In the genomic region with DNA sequence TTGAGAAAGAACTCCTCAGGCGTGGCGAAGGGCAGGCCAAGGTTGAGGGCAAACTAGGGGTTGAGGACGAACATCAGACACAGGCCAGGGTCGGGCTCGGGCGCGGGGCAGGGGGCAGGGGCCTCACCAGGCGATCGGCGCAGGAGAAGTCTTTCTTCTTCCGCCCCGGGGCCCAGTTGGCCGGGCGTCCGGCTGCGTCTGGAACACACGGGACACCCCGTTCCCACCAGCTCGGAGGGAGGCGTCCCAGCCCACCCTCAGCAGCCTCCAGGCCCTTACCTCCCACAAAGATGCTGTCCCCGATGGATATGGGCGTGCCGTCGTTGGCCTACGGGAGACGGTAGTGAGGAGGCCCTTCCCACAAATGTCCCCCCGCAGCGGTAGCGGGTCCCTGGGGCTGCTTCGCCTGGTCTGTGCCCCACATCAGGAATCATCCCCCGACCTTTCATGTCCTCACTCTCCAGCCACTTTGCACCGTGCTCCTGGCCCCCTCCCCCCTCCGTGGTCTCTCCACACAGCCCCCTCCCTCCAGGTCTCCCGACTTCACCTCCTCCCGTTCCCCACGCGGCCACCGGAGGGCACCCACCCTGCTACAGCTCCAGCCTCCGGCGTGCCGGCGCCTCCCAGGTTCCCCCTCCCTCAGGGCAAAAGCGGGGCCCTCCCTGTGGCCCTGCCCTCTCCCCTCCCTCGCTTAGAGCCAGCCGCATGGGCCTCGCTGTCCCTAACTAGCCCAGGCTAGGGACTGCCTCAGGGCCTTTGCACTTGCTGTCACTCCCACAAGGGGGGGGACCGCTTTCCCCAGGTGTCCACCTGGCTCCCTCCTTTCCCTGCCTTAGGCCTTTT, we compare ENCODE assay signal across 11 cellular contexts. TPM values are rescaled to one million over a fixed set of nuclear protein-coding genes. Genes with fewer than 3 reads are reported as not detected.
DNase-seq lines count a peak whose midpoint lies in the region; ATAC-seq, FAIRE-seq and TF ChIP-seq lines count a peak whose summit lies in the region.
"Had no signal": no experiment of that assay in that cellular context is flagged by ENCODE, and none has a peak within 500 bp of the region (broad histone marks: within the 10 kb centered on the region; RNA-seq: fewer than 3 reads in every experiment).

No MANE protein-coding gene starts in this region.

- TF ChIP-seq POLR2A in HepG2 (IDR thresholded peaks at IDR 0.05; ENCODE audit: insufficient read depth in 1 of 2, low read depth in 2 of 2, low read length in 2 of 2): no peak

- peaks cover 25% of the 10 kb centered on the region for H3K4me1 ChIP-seq in BE2C
- peaks cover 29% of the 10 kb centered on the region for H3K4me1 ChIP-seq in HepG2 (ENCODE audit: insufficient read depth, low read length)

- H3K27me3 ChIP-seq in BE2C: no peaks in the 10 kb centered on the region
- no peaks in the 10 kb centered on the region; a peak in 1 of 5 replicates for H3K27me3 ChIP-seq in HepG2 (ENCODE audit: control insufficient read depth in 1 of 2, insufficient read depth in 2 of 2, low read length in 2 of 2)

- POLR2A ChIA-PET in WTC11 (lab: Charles Lee) (interaction anchor here (0.6 kb wide), 1 partner anchor 286 kb away, joined by 4 read pairs; no protein-coding TSS in a partner anchor), HepG2 (lab: Yijun Ruan, JAX) (interaction anchor here (1.0 kb wide), 1 partner anchor 12 kb away, joined by 3 read pairs; the partner anchor contains the start of gene PTOV1)

- peaks cover 76% of the 10 kb centered on the region for H3K36me3 ChIP-seq in BE2C
- peaks cover 22 to 51% of the 10 kb centered on the region in 2 experiments for H3K36me3 ChIP-seq in HepG2 (replicated peaks in 1 of 2; ENCODE audit: control insufficient read depth in 1 of 2, insufficient read depth in 2 of 2, low read length in 2 of 2)

- TF ChIP-seq EP300 in HepG2 (IDR thresholded peaks at IDR 0.05; ENCODE audit: low read depth in 2 of 2, low read length in 2 of 2) (no peak), HepG2 (CRISPR knock-in tag; IDR thresholded peaks at IDR 0.05; ENCODE audit: borderline replicate concordance) (no peak)

- no peak overlapping the region for H2AFZ ChIP-seq in HepG2 (ENCODE audit: low read length)

- ATAC-seq in WTC11 (peak; percentile 16), HepG2 (no peak; the same call in 2 of the 3 replicates), HG02610 (IDR thresholded peaks at IDR 0.05; ENCODE audit: unreplicated experiment) (no peak), HG02798 (IDR thresholded peaks at IDR 0.05; ENCODE audit: poor library complexity, unreplicated experiment) (no peak), HG03139 (IDR thresholded peaks at IDR 0.05; ENCODE audit: unreplicated experiment) (no peak)

- H4K20me1 ChIP-seq in HepG2 (ENCODE audit: insufficient read depth, low read length): peaks cover 6% of the 10 kb centered on the region

- no peak overlapping the region for H3K27ac ChIP-seq in HepG2 (ENCODE audit: extremely low read length, insufficient read depth, low read length)

- BruUV-seq in HepG2 (replicated peaks; lab: Mats Ljungman, UMichigan): no TSS peak

- H3K4me2 ChIP-seq in HepG2 (ENCODE audit: low read depth, low read length): no peak overlapping the region

- FAIRE-seq in HepG2 (lab: Jason Lieb, UNC): no peak

- no peak overlapping the region for H3K9ac ChIP-seq in HepG2 (ENCODE audit: insufficient read depth, low read depth, low read length)

- peak; percentile 72 for DNase-seq in BE2C
- peak; percentile 83 for DNase-seq in WTC11 (ENCODE audit: low spot score)
- DNase-seq in HepG2 (ENCODE audit: low spot score): peak; percentile 31
- DNase-seq in NCI-H345 treated with DMSO at 0.1 percent for 48 hours (lab: John Stamatoyannopoulos, UW; ENCODE audit: unreplicated experiment): no peak
- DNase-seq: HCEC 1CT, T-helper 9 cell had no signal

- no peak overlapping the region for H3K4me3 Mint-ChIP-seq in WTC11

- 77% methylated on average over 21 of the region's 47 CpGs for WGBS in HepG2 (ENCODE audit: low lambda C conversion rate)

- intact Hi-C loops in HepG2 (cut with micrococcal nuclease; ENCODE audit: unreplicated experiment): no loop called here

- H3K79me2 ChIP-seq in HepG2 (ENCODE audit: insufficient read depth, low read length): peaks cover 16% of the 10 kb centered on the region

- H3K4me3 ChIP-seq in BE2C (ENCODE audit: low read depth, low read length) (no peak overlapping the region), HepG2 (replicated peaks in 1 of 3; ENCODE audit: insufficient read depth in 1 of 3, low read depth in 2 of 3, low read length in 3 of 3) (no peak overlapping the region)

- no peaks in the 10 kb centered on the region for H3K27me3 Mint-ChIP-seq in WTC11 (ENCODE audit: low read depth)

- CTCF ChIA-PET in WTC11 (lab: Charles Lee): interaction anchor here (0.6 to 1.6 kb wide), 8 partner anchors 15 to 416 kb away, joined by 3 to 4 read pairs (median 3); partner anchors contain the start of genes AKT1S1, FUZ and TBC1D17
- CTCF ChIA-PET in HepG2 (lab: Yijun Ruan, JAX; ENCODE audit: low intra/inter-chr PET ratio, low total read pairs): no interaction called here

- no peaks in the 10 kb centered on the region; the same call in 1 of the 2 replicates for H3K9me3 ChIP-seq in BE2C
- H3K9me3 ChIP-seq in HepG2 (ENCODE audit: low read length): no peaks in the 10 kb centered on the region

- no peak for TF ChIP-seq RAD21 in HepG2 (CRISPR knock-in tag; IDR thresholded peaks at IDR 0.05)

- H3K4me1 Mint-ChIP-seq in WTC11: peaks cover 34% of the 10 kb centered on the region

- TF ChIP-seq CTCF in BE2C (IDR thresholded peaks at IDR 0.05; ENCODE audit: low read depth, low read length): peak; percentile 38
- TF ChIP-seq CTCF in GM12873 (IDR thresholded peaks at IDR 0.05; ENCODE audit: insufficient read depth, low read depth, low read length, missing control alignments): peak; percentile 43
- no peak for TF ChIP-seq CTCF in WTC11 (IDR thresholded peaks at IDR 0.05)
- TF ChIP-seq CTCF in HepG2 (CRISPR knock-in tag; IDR thresholded peaks at IDR 0.05): peak; percentile 55

- peaks cover 32% of the 10 kb centered on the region for H3K36me3 Mint-ChIP-seq in WTC11

- H3K27ac Mint-ChIP-seq in WTC11: peak overlapping the region; percentile 93; the same call in 1 of the 2 replicates

- no peaks in the 10 kb centered on the region for H3K9me3 Mint-ChIP-seq in WTC11

- in situ Hi-C loops in HepG2 (cut with HindIII; ENCODE audit: extremely low pct_ligation_motif_present, low pct_unique_long_range_greater_than_20kb): no loop called here

RNA-seq across cellular contexts. Expression of gene PNKP, which starts 4.7 kb away (rescaled TPM):
- 137 TPM for polyA plus RNA-seq in BE2C (2012; ENCODE audit: insufficient read depth, insufficient read length, low read depth)
- total RNA-seq in WTC11 (2021) (133 to 146 TPM (median 142 TPM) in 3 replicates), HepG2 (2016; rRNA removed; fragmentation: Illumina TruSeq; extraction: Trizol) (12.5 and 27.1 TPM in 2 replicates)
- 15.1 and 16.6 TPM in 2 replicates for total RNA-seq in HepG2 (2016; cell fraction: cytosol; rRNA removed; fragmentation: Illumina TruSeq; extraction: Trizol; ENCODE audit: low read depth)
- total RNA-seq in HepG2 (2016; cell fraction: insoluble cytoplasmic fraction; rRNA removed; fragmentation: Illumina TruSeq; extraction: Trizol): 14.0 and 23.3 TPM in 2 replicates
- 10.4 and 12.6 TPM in 2 replicates for total RNA-seq in HepG2 (2016; cell fraction: membrane; rRNA removed; fragmentation: Illumina TruSeq; extraction: Trizol)
- total RNA-seq in HepG2 (2016; cell fraction: nucleus; rRNA removed; fragmentation: Illumina TruSeq; extraction: Trizol): 22.5 and 24.4 TPM in 2 replicates
- polyA plus RNA-seq in HepG2 (2011; rRNA removed): 12.7 and 17.0 TPM in 2 replicates
- 6.9 and 10.2 TPM in 2 replicates for polyA plus RNA-seq in HepG2 (2011; cell fraction: cytosol; rRNA removed)
- 96.1 and 104 TPM in 2 replicates for polyA plus RNA-seq in HepG2 (2011; cell fraction: nucleus; rRNA removed)
- 14.4 and 18.2 TPM in 2 replicates for polyA plus RNA-seq in HepG2 (2012)
- 6.4 and 8.2 TPM in 2 replicates for polyA plus RNA-seq in HepG2 (2016; cell fraction: cytosol; fragmentation: Illumina TruSeq; extraction: Trizol; ENCODE audit: low read depth)
- 11.5 and 13.4 TPM in 2 replicates for polyA plus RNA-seq in HepG2 (2016; cell fraction: insoluble cytoplasmic fraction; fragmentation: Illumina TruSeq; extraction: Trizol; ENCODE audit: low read depth)
- 11.3 and 40.2 TPM in 2 replicates for polyA plus RNA-seq in HepG2 (2016; cell fraction: membrane; fragmentation: Illumina TruSeq; extraction: Trizol; ENCODE audit: low read depth)
- polyA plus RNA-seq in HepG2 (2016; cell fraction: nucleus; fragmentation: Illumina TruSeq; extraction: Trizol; ENCODE audit: insufficient read depth, low read depth): 87.3 and 98.8 TPM in 2 replicates
- polyA minus RNA-seq in HepG2 (2011; rRNA and poly(A)+ RNA removed; ENCODE audit: low replicate concordance): 16.1 and 37.1 TPM in 2 replicates
- 9.8 and 10.1 TPM in 2 replicates for polyA minus RNA-seq in HepG2 (2011; cell fraction: cytosol; rRNA and poly(A)+ RNA removed)
- polyA minus RNA-seq in HepG2 (2011; cell fraction: nucleus; rRNA and poly(A)+ RNA removed): 30.5 and 40.2 TPM in 2 replicates

RNA-seq across cellular contexts. Expression of gene PTOV1, which starts 11.7 kb away (rescaled TPM):
- 252 TPM for polyA plus RNA-seq in BE2C (2012; ENCODE audit: insufficient read depth, insufficient read length, low read depth)
- total RNA-seq in WTC11 (2021): 296 to 316 TPM (median 306 TPM) in 3 replicates
- total RNA-seq in HepG2 (2016; rRNA removed; fragmentation: Illumina TruSeq; extraction: Trizol): 59.4 and 68.5 TPM in 2 replicates
- 30.7 and 36.0 TPM in 2 replicates for total RNA-seq in HepG2 (2016; cell fraction: cytosol; rRNA removed; fragmentation: Illumina TruSeq; extraction: Trizol; ENCODE audit: low read depth)
- 67.3 and 74.4 TPM in 2 replicates for total RNA-seq in HepG2 (2016; cell fraction: insoluble cytoplasmic fraction; rRNA removed; fragmentation: Illumina TruSeq; extraction: Trizol)
- total RNA-seq in HepG2 (2016; cell fraction: membrane; rRNA removed; fragmentation: Illumina TruSeq; extraction: Trizol): 45.7 and 54.4 TPM in 2 replicates
- total RNA-seq in HepG2 (2016; cell fraction: nucleus; rRNA removed; fragmentation: Illumina TruSeq; extraction: Trizol): 68.2 and 84.3 TPM in 2 replicates
- polyA plus RNA-seq in HepG2 (2011; rRNA removed): 63.5 and 77.7 TPM in 2 replicates
- 27.3 and 44.2 TPM in 2 replicates for polyA plus RNA-seq in HepG2 (2011; cell fraction: cytosol; rRNA removed)
- polyA plus RNA-seq in HepG2 (2011; cell fraction: nucleus; rRNA removed): 387 and 441 TPM in 2 replicates
- 72.7 and 99.0 TPM in 2 replicates for polyA plus RNA-seq in HepG2 (2012)
- polyA plus RNA-seq in HepG2 (2016; cell fraction: cytosol; fragmentation: Illumina TruSeq; extraction: Trizol; ENCODE audit: low read depth): 24.0 and 27.8 TPM in 2 replicates
- 78.0 and 94.4 TPM in 2 replicates for polyA plus RNA-seq in HepG2 (2016; cell fraction: insoluble cytoplasmic fraction; fragmentation: Illumina TruSeq; extraction: Trizol; ENCODE audit: low read depth)
- 34.7 and 37.3 TPM in 2 replicates for polyA plus RNA-seq in HepG2 (2016; cell fraction: membrane; fragmentation: Illumina TruSeq; extraction: Trizol; ENCODE audit: low read depth)
- polyA plus RNA-seq in HepG2 (2016; cell fraction: nucleus; fragmentation: Illumina TruSeq; extraction: Trizol; ENCODE audit: insufficient read depth, low read depth): 178 and 181 TPM in 2 replicates
- polyA minus RNA-seq in HepG2 (2011; rRNA and poly(A)+ RNA removed; ENCODE audit: low replicate concordance): 73.5 and 109 TPM in 2 replicates
- polyA minus RNA-seq in HepG2 (2011; cell fraction: cytosol; rRNA and poly(A)+ RNA removed): 42.8 and 45.1 TPM in 2 replicates
- 69.0 and 75.8 TPM in 2 replicates for polyA minus RNA-seq in HepG2 (2011; cell fraction: nucleus; rRNA and poly(A)+ RNA removed)

RNA-seq across cellular contexts. Expression of gene AKT1S1, which starts 14.5 kb away (rescaled TPM):
- 52.2 TPM for polyA plus RNA-seq in BE2C (2012; ENCODE audit: insufficient read depth, insufficient read length, low read depth)
- 41.9 to 47.8 TPM (median 46.5 TPM) in 3 replicates for total RNA-seq in WTC11 (2021)
- total RNA-seq in HepG2 (2016; rRNA removed; fragmentation: Illumina TruSeq; extraction: Trizol): 10.9 and 13.5 TPM in 2 replicates
- 6.3 and 7.3 TPM in 2 replicates for total RNA-seq in HepG2 (2016; cell fraction: cytosol; rRNA removed; fragmentation: Illumina TruSeq; extraction: Trizol; ENCODE audit: low read depth)
- total RNA-seq in HepG2 (2016; cell fraction: insoluble cytoplasmic fraction; rRNA removed; fragmentation: Illumina TruSeq; extraction: Trizol): 10.3 and 14.9 TPM in 2 replicates
- 14.8 and 16.5 TPM in 2 replicates for total RNA-seq in HepG2 (2016; cell fraction: membrane; rRNA removed; fragmentation: Illumina TruSeq; extraction: Trizol)
- total RNA-seq in HepG2 (2016; cell fraction: nucleus; rRNA removed; fragmentation: Illumina TruSeq; extraction: Trizol): 12.4 and 13.6 TPM in 2 replicates
- 27.8 and 30.0 TPM in 2 replicates for polyA plus RNA-seq in HepG2 (2011; rRNA removed)
- 29.0 and 32.7 TPM in 2 replicates for polyA plus RNA-seq in HepG2 (2011; cell fraction: cytosol; rRNA removed)
- 56.2 and 76.4 TPM in 2 replicates for polyA plus RNA-seq in HepG2 (2011; cell fraction: nucleus; rRNA removed)
- polyA plus RNA-seq in HepG2 (2012): 19.5 and 19.7 TPM in 2 replicates
- 22.7 and 24.3 TPM in 2 replicates for polyA plus RNA-seq in HepG2 (2016; cell fraction: cytosol; fragmentation: Illumina TruSeq; extraction: Trizol; ENCODE audit: low read depth)
- 43.5 and 52.7 TPM in 2 replicates for polyA plus RNA-seq in HepG2 (2016; cell fraction: insoluble cytoplasmic fraction; fragmentation: Illumina TruSeq; extraction: Trizol; ENCODE audit: low read depth)
- 46.7 and 51.1 TPM in 2 replicates for polyA plus RNA-seq in HepG2 (2016; cell fraction: membrane; fragmentation: Illumina TruSeq; extraction: Trizol; ENCODE audit: low read depth)
- 55.9 and 59.4 TPM in 2 replicates for polyA plus RNA-seq in HepG2 (2016; cell fraction: nucleus; fragmentation: Illumina TruSeq; extraction: Trizol; ENCODE audit: insufficient read depth, low read depth)
- polyA minus RNA-seq in HepG2 (2011; rRNA and poly(A)+ RNA removed; ENCODE audit: low replicate concordance): 25.3 and 37.7 TPM in 2 replicates
- polyA minus RNA-seq in HepG2 (2011; cell fraction: cytosol; rRNA and poly(A)+ RNA removed): 13.0 and 14.0 TPM in 2 replicates
- polyA minus RNA-seq in HepG2 (2011; cell fraction: nucleus; rRNA and poly(A)+ RNA removed): 21.9 and 22.5 TPM in 2 replicates

RNA-seq across cellular contexts. Expression of gene TBC1D17, which starts 14.9 kb away (rescaled TPM):
- polyA plus RNA-seq in BE2C (2012; ENCODE audit: insufficient read depth, insufficient read length, low read depth): 39.4 TPM
- 44.4 to 52.8 TPM (median 46.7 TPM) in 3 replicates for total RNA-seq in WTC11 (2021)
- 3.6 and 9.7 TPM in 2 replicates for total RNA-seq in HepG2 (2016; rRNA removed; fragmentation: Illumina TruSeq; extraction: Trizol)
- total RNA-seq in HepG2 (2016; cell fraction: cytosol; rRNA removed; fragmentation: Illumina TruSeq; extraction: Trizol; ENCODE audit: low read depth): 3.6 and 4.6 TPM in 2 replicates
- 4.5 and 10.0 TPM in 2 replicates for total RNA-seq in HepG2 (2016; cell fraction: insoluble cytoplasmic fraction; rRNA removed; fragmentation: Illumina TruSeq; extraction: Trizol)
- 7.6 and 8.5 TPM in 2 replicates for total RNA-seq in HepG2 (2016; cell fraction: membrane; rRNA removed; fragmentation: Illumina TruSeq; extraction: Trizol)
- 8.6 and 13.7 TPM in 2 replicates for total RNA-seq in HepG2 (2016; cell fraction: nucleus; rRNA removed; fragmentation: Illumina TruSeq; extraction: Trizol)
- 16.9 and 21.6 TPM in 2 replicates for polyA plus RNA-seq in HepG2 (2011; rRNA removed)
- polyA plus RNA-seq in HepG2 (2011; cell fraction: cytosol; rRNA removed): 7.9 and 12.0 TPM in 2 replicates
- 83.8 and 108 TPM in 2 replicates for polyA plus RNA-seq in HepG2 (2011; cell fraction: nucleus; rRNA removed)
- polyA plus RNA-seq in HepG2 (2012): 19.0 and 23.3 TPM in 2 replicates
- polyA plus RNA-seq in HepG2 (2016; cell fraction: cytosol; fragmentation: Illumina TruSeq; extraction: Trizol; ENCODE audit: low read depth): 4.7 and 5.1 TPM in 2 replicates
- polyA plus RNA-seq in HepG2 (2016; cell fraction: insoluble cytoplasmic fraction; fragmentation: Illumina TruSeq; extraction: Trizol; ENCODE audit: low read depth): 10.7 and 15.1 TPM in 2 replicates
- 9.3 and 10.8 TPM in 2 replicates for polyA plus RNA-seq in HepG2 (2016; cell fraction: membrane; fragmentation: Illumina TruSeq; extraction: Trizol; ENCODE audit: low read depth)
- 45.7 and 46.6 TPM in 2 replicates for polyA plus RNA-seq in HepG2 (2016; cell fraction: nucleus; fragmentation: Illumina TruSeq; extraction: Trizol; ENCODE audit: insufficient read depth, low read depth)
- polyA minus RNA-seq in HepG2 (2011; rRNA and poly(A)+ RNA removed; ENCODE audit: low replicate concordance): 14.8 and 17.4 TPM in 2 replicates
- 9.8 and 11.2 TPM in 2 replicates for polyA minus RNA-seq in HepG2 (2011; cell fraction: cytosol; rRNA and poly(A)+ RNA removed)
- 16.0 and 24.2 TPM in 2 replicates for polyA minus RNA-seq in HepG2 (2011; cell fraction: nucleus; rRNA and poly(A)+ RNA removed)

RNA-seq across cellular contexts. Expression of gene IL4I1, which starts 34.1 kb away (rescaled TPM):
- polyA plus RNA-seq in BE2C (2012; ENCODE audit: insufficient read depth, insufficient read length, low read depth): 0.76 TPM
- total RNA-seq in WTC11 (2021) (0.83 to 1.4 TPM (median 0.99 TPM) in 3 replicates), HepG2 (2016; rRNA removed; fragmentation: Illumina TruSeq; extraction: Trizol) (not detected in 2 replicates)
- not detected in 2 replicates for total RNA-seq in HepG2 (2016; cell fraction: cytosol; rRNA removed; fragmentation: Illumina TruSeq; extraction: Trizol; ENCODE audit: low read depth)
- total RNA-seq in HepG2 (2016; cell fraction: insoluble cytoplasmic fraction; rRNA removed; fragmentation: Illumina TruSeq; extraction: Trizol): 0.18 and 0.30 TPM in 2 replicates
- total RNA-seq in HepG2 (2016; cell fraction: membrane; rRNA removed; fragmentation: Illumina TruSeq; extraction: Trizol): not detected in 2 replicates
- not detected in 2 replicates for total RNA-seq in HepG2 (2016; cell fraction: nucleus; rRNA removed; fragmentation: Illumina TruSeq; extraction: Trizol)
- not detected in 2 replicates for polyA plus RNA-seq in HepG2 (2011; rRNA removed)
- 0.08 TPM in 1 of 2 replicates, not detected in the other for polyA plus RNA-seq in HepG2 (2011; cell fraction: cytosol; rRNA removed)
- 0.16 and 0.28 TPM in 2 replicates for polyA plus RNA-seq in HepG2 (2011; cell fraction: nucleus; rRNA removed)
- polyA plus RNA-seq in HepG2 (2012): 0.50 TPM in 1 of 2 replicates, not detected in the other
- 0.29 TPM in 1 of 2 replicates, not detected in the other for polyA plus RNA-seq in HepG2 (2016; cell fraction: cytosol; fragmentation: Illumina TruSeq; extraction: Trizol; ENCODE audit: low read depth)
- polyA plus RNA-seq in HepG2 (2016; cell fraction: insoluble cytoplasmic fraction; fragmentation: Illumina TruSeq; extraction: Trizol; ENCODE audit: low read depth): not detected in 2 replicates
- polyA plus RNA-seq in HepG2 (2016; cell fraction: membrane; fragmentation: Illumina TruSeq; extraction: Trizol; ENCODE audit: low read depth): not detected in 2 replicates
- polyA plus RNA-seq in HepG2 (2016; cell fraction: nucleus; fragmentation: Illumina TruSeq; extraction: Trizol; ENCODE audit: insufficient read depth, low read depth): not detected in 2 replicates
- polyA minus RNA-seq in HepG2 (2011; rRNA and poly(A)+ RNA removed; ENCODE audit: low replicate concordance): 0.09 TPM in 1 of 2 replicates, not detected in the other
- not detected in 2 replicates for polyA minus RNA-seq in HepG2 (2011; cell fraction: cytosol; rRNA and poly(A)+ RNA removed)
- not detected in 2 replicates for polyA minus RNA-seq in HepG2 (2011; cell fraction: nucleus; rRNA and poly(A)+ RNA removed)
- total RNA-seq: MCF 10A had no signal
